24 cellular contexts compared by ENCODE assay signal in the genomic region with DNA sequence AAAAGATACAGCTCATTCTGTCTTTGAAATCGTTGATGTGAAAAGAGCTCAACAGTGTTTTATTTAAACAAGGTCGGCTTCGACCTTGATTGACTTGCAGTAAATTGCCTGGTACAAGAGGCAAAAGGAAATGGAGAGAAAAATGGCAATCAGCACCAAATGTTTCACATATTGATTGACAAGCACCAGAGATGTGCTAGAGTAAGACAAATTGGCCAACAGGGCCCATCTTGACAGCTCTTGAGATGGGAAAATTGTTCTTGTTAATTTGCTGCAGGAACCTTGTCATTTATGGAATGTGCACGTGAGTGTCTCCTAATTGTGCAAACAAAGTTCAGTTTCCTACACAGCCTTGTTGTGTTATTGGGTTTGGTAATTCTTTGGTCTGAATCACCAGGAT.
"Had no signal": no experiment of that assay in that cellular context is flagged by ENCODE, and none has a peak within 500 bp of the region (broad histone marks: within the 10 kb centered on the region; RNA-seq: fewer than 3 reads in every experiment).

No MANE protein-coding gene starts in this region.

- H3K27ac ChIP-seq: left lung, lower lobe of right lung, pancreas, prostate gland, skin epidermis, spleen, suprapubic skin, thoracic aorta, tibial artery, upper lobe of right lung had no signal

- H3K9me3 ChIP-seq: left lung, lower lobe of right lung, pancreas, prostate gland, spleen, suprapubic skin, thoracic aorta, tibial artery, upper lobe of right lung had no signal

- H3K4me3 ChIP-seq: left lung, lower lobe of right lung, pancreas, prostate gland, skin epidermis, spleen, suprapubic skin, thoracic aorta, tibial artery, upper lobe of right lung had no signal

- H3K36me3 ChIP-seq: left lung, lower lobe of right lung, pancreas, prostate gland, spleen, suprapubic skin, thoracic aorta, tibial artery, upper lobe of right lung had no signal

- H3K27me3 ChIP-seq: left lung, pancreas, spleen, suprapubic skin, tibial artery, upper lobe of right lung had no signal

- DNase-seq: hippocampal formation; kidney glomerular epithelial cell; left cardiac atrium; left lung; lower lobe of right lung; mammary epithelial cell; mesenchymal stem cell; naive B cell; natural killer cell; nephron progenitor cell; pancreas; posterior cingulate gyrus; retina; right cardiac atrium; spleen; stimulated activated CD4-positive, alpha-beta T cell treated with anti-CD3 and anti-CD28 coated beads, Interleukin-4, amount 100 ng/mL, for 24 hours; stimulated activated naive CD4-positive, alpha-beta T cell; tibial artery; trophoblast cell; upper lobe of right lung had no signal

- H3K4me1 ChIP-seq: left lung, lower lobe of right lung, pancreas, prostate gland, spleen, suprapubic skin, tibial artery, upper lobe of right lung had no signal
